In the genomic region with DNA sequence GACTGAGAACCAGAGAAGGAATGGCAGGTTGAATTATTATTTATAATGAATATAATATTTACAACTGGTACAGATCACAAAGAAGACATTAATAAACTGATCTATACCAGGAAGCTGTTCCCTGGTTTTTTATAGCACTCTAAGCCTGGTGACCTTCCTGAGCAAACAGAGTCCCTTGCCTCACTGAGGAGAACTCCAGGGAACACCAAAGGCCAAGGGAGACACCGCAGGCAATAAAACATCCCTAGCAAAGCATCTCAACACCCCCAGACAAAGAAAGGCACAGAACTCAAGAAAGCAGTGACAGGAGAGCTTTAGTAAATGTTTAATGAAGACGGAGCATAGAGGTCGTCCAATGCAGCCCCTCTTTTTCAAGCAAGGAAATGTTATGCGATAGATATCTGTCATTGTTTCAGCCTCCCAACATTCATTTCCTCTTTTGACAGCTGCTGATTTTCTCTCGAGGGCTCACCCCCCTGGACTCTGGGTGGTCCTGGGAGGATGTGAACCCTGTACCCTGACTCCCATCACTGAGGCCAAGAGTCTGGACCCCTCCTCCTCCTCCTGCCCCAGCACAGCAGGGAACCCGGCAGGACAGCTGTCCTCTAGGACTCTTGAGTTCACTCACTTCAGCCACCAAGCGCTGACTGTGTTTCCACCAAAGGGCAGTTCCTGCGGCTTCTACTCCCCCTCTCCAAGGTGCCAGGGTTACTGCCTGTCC, we compare ENCODE assay signal across 14 cellular contexts.
A peak's percentile ranks its signal among the peaks of the same experiment; 100 is the strongest.
DNase-seq lines count a peak whose midpoint lies in the region; TF ChIP-seq lines count a peak whose summit lies in the region.
"Had no signal": no experiment of that assay in that cellular context is flagged by ENCODE, and none has a peak within 500 bp of the region (broad histone marks: within the 10 kb centered on the region; RNA-seq: fewer than 3 reads in every experiment).

No MANE protein-coding gene starts in this region.

- CTCF ChIA-PET in HEK293T (lab: Yijun Ruan, JAX) = no interaction called here

- peak; percentile 30 for DNase-seq in DMS53 (lab: John Stamatoyannopoulos, UW)
- no peak for DNase-seq in DMS53 treated with DMSO at 0.1 percent for 48 hours (lab: John Stamatoyannopoulos, UW; ENCODE audit: unreplicated experiment)
- peak; percentile 24 for DNase-seq in DMS153 treated with DMSO at 0.1 percent for 48 hours (lab: John Stamatoyannopoulos, UW; ENCODE audit: unreplicated experiment)
- DNase-seq in mucosa of gallbladder (ENCODE audit: low spot score) = peak; percentile 9
- no peak for DNase-seq in NCI-H524 treated with DMSO at 0.1 percent for 48 hours (lab: John Stamatoyannopoulos, UW)
- DNase-seq in SKM-1 treated with dmso at 0.1 percent for 144 hours (lab: John Stamatoyannopoulos, UW; ENCODE audit: unreplicated experiment) = no peak
- no peak for DNase-seq in HEK293T (ENCODE audit: extremely low spot score)
- DNase-seq: activated CD8-positive, alpha-beta memory T cell treated with anti-CD3 and anti-CD28 coated beads, Interleukin-2, amount 50 U/mL, for 48 hours; Karpas-422; lower lobe of right lung; NCI-H187; sigmoid colon; stimulated activated naive CD4-positive, alpha-beta T cell treated with Interleukin-2 at 50 U/mL for 16 hours had no signal

- peak overlapping the region; percentile 97 for H3K27ac Mint-ChIP-seq in activated naive CD8-positive, alpha-beta T cell

- H3K4me1 Mint-ChIP-seq in activated naive CD8-positive, alpha-beta T cell (ENCODE audit: low read depth) = peaks cover 97% of the 10 kb centered on the region

- H3K27me3 Mint-ChIP-seq in activated naive CD8-positive, alpha-beta T cell = no peaks in the 10 kb centered on the region

- no peaks in the 10 kb centered on the region for H3K9me3 Mint-ChIP-seq in activated naive CD8-positive, alpha-beta T cell (ENCODE audit: low read depth)

- POLR2A ChIA-PET in HEK293T (lab: Yijun Ruan, JAX) = no interaction called here

- peak overlapping the region; percentile 86 for H3K4me3 Mint-ChIP-seq in activated naive CD8-positive, alpha-beta T cell

- H3K36me3 Mint-ChIP-seq in activated naive CD8-positive, alpha-beta T cell = peaks cover 2% of the 10 kb centered on the region

TF ChIP-seq in HEK293T, 16 proteins besides CTCF, POLR2A, EP300 and RAD21:
- TF ChIP-seq ZNF384 (IDR thresholded peaks at IDR 0.05) (no peak), BHLHE40 (IDR thresholded peaks at IDR 0.05; ENCODE audit: borderline replicate concordance) (no peak), SUZ12 (IDR thresholded peaks at IDR 0.05) (no peak), ELF4 (IDR thresholded peaks at IDR 0.05) (no peak), ARNT (IDR thresholded peaks at IDR 0.05) (no peak), NFRKB (IDR thresholded peaks at IDR 0.05) (no peak), L3MBTL2 (conservative IDR thresholded peaks at IDR 0.05) (no peak), FOXK2 (IDR thresholded peaks at IDR 0.05) (no peak), FOXM1 (IDR thresholded peaks at IDR 0.05; ENCODE audit: borderline replicate concordance) (no peak), TARDBP (IDR thresholded peaks at IDR 0.05) (no peak), CTBP1 (IDR thresholded peaks at IDR 0.05; ENCODE audit: borderline replicate concordance) (no peak), LEF1 (IDR thresholded peaks at IDR 0.05; ENCODE audit: borderline replicate concordance) (no peak), SP1 (IDR thresholded peaks at IDR 0.05) (no peak), HDGF (IDR thresholded peaks at IDR 0.05; ENCODE audit: borderline replicate concordance) (no peak), FOXA1 (IDR thresholded peaks at IDR 0.05) (no peak)
- TF ChIP-seq, protein P1, sequence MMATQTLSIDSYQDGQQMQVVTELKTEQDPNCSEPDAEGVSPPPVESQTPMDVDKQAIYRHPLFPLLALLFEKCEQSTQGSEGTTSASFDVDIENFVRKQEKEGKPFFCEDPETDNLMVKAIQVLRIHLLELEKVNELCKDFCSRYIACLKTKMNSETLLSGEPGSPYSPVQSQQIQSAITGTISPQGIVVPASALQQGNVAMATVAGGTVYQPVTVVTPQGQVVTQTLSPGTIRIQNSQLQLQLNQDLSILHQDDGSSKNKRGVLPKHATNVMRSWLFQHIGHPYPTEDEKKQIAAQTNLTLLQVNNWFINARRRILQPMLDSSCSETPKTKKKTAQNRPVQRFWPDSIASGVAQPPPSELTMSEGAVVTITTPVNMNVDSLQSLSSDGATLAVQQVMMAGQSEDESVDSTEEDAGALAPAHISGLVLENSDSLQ (IDR thresholded peaks at IDR 0.05) = no peak

Comparison
In these comparisons a context has a peak if more than half of its experiments do, and no peak if none do; other contexts are left out.
1. DNase-seq: peak in DMS53 (single experiment), DMS153 treated with DMSO at 0.1 percent for 48 hours (single experiment) and mucosa of gallbladder (single experiment); none in DMS53 treated with DMSO at 0.1 percent for 48 hours (single experiment), NCI-H524 treated with DMSO at 0.1 percent for 48 hours (single experiment), SKM-1 treated with dmso at 0.1 percent for 144 hours (single experiment) and HEK293T (single experiment).